ENCODE assay signal across 20 cellular contexts in genomic region chr2:235220331-235220730, GRCh38.
DNase-seq lines count a peak whose midpoint lies in the region; ATAC-seq lines count a peak whose summit lies in the region.
"Had no signal": no experiment of that assay in that cellular context is flagged by ENCODE, and none has a peak within 500 bp of the region (broad histone marks: within the 10 kb centered on the region; RNA-seq: fewer than 3 reads in every experiment).

No MANE protein-coding gene starts in this region.

- H3K27ac Mint-ChIP-seq in stimulated activated memory B cell treated with anti-CD40 and anti-IgM and Interleukin-4, amounts not matched to agents 10 μg/mL and 1 μg/mL and 100 μg/mL, for 72 hours: no peak overlapping the region
- H3K27ac Mint-ChIP-seq: CD4-positive, CD25-positive, alpha-beta regulatory T cell; CD8-positive, alpha-beta T cell; HFFc6 had no signal

- no peaks in the 10 kb centered on the region for H3K36me3 Mint-ChIP-seq in stimulated activated memory B cell treated with anti-CD40 and anti-IgM and Interleukin-4, amounts not matched to agents 10 μg/mL and 1 μg/mL and 100 μg/mL, for 72 hours
- H3K36me3 Mint-ChIP-seq: CD4-positive, CD25-positive, alpha-beta regulatory T cell; CD8-positive, alpha-beta T cell had no signal

- peaks cover 7% of the 10 kb centered on the region for H3K4me1 ChIP-seq in BLaER1
- H3K4me1 ChIP-seq: BE2C, Caco-2, HAP-1 had no signal

- H3K9ac ChIP-seq in BLaER1: no peak overlapping the region

- no peak overlapping the region for H3K4me3 ChIP-seq in BLaER1
- H3K4me3 ChIP-seq: A549, HAP-1 had no signal

- DNase-seq in ecto neural progenitor cell (ENCODE audit: low spot score) (peak; percentile 29), NCI-H2171 (lab: John Stamatoyannopoulos, UW) (no peak)
- no peak for DNase-seq in activated CD4-positive, CD25-positive, alpha-beta regulatory T cell (lab: John Stamatoyannopoulos, UW)
- DNase-seq: 8988T; ACHN; AML-193; BE2C; Caco-2; CD4-positive, CD25-positive, alpha-beta regulatory T cell; CD8-positive, alpha-beta T cell; DMS153; DND-41; GOT3; HFFc6 had no signal

- no peak overlapping the region for H3K27ac ChIP-seq in BLaER1
- H3K27ac ChIP-seq: A549, C4-2B had no signal

- H3K27me3 Mint-ChIP-seq in stimulated activated memory B cell treated with anti-CD40 and anti-IgM and Interleukin-4, amounts not matched to agents 10 μg/mL and 1 μg/mL and 100 μg/mL, for 72 hours: peaks cover 29% of the 10 kb centered on the region

- no peaks in the 10 kb centered on the region for H3K9me3 Mint-ChIP-seq in stimulated activated memory B cell treated with anti-CD40 and anti-IgM and Interleukin-4, amounts not matched to agents 10 μg/mL and 1 μg/mL and 100 μg/mL, for 72 hours
- H3K9me3 Mint-ChIP-seq: CD8-positive, alpha-beta T cell; HFFc6 had no signal

- H3K36me3 ChIP-seq in BLaER1: no peaks in the 10 kb centered on the region
- H3K36me3 ChIP-seq: BE2C, HAP-1 had no signal

- no peaks in the 10 kb centered on the region for H4K20me1 ChIP-seq in BLaER1

- peak; percentile 27 for ATAC-seq in stimulated activated memory B cell treated with anti-CD40 and anti-IgM and Interleukin-4, amounts not matched to agents 10 μg/mL and 1 μg/mL and 100 μg/mL, for 72 hours
- no peak for ATAC-seq in GM21529 (IDR thresholded peaks at IDR 0.05; ENCODE audit: unreplicated experiment)
- ATAC-seq: A549; CD8-positive, alpha-beta T cell had no signal

- no peaks in the 10 kb centered on the region for H3K27me3 ChIP-seq in BLaER1
- H3K27me3 ChIP-seq: BE2C had no signal

- H3K4me3 Mint-ChIP-seq in stimulated activated memory B cell treated with anti-CD40 and anti-IgM and Interleukin-4, amounts not matched to agents 10 μg/mL and 1 μg/mL and 100 μg/mL, for 72 hours: no peak overlapping the region
- H3K4me3 Mint-ChIP-seq: CD4-positive, CD25-positive, alpha-beta regulatory T cell; CD8-positive, alpha-beta T cell; HFFc6 had no signal

- H3K4me1 Mint-ChIP-seq in stimulated activated memory B cell treated with anti-CD40 and anti-IgM and Interleukin-4, amounts not matched to agents 10 μg/mL and 1 μg/mL and 100 μg/mL, for 72 hours: no peaks in the 10 kb centered on the region
- H3K4me1 Mint-ChIP-seq: CD4-positive, CD25-positive, alpha-beta regulatory T cell had no signal

- H3K9me3 ChIP-seq in BLaER1: no peaks in the 10 kb centered on the region
- H3K9me3 ChIP-seq: BE2C, Caco-2, HAP-1 had no signal

- H3K4me2 ChIP-seq in BLaER1: 0 out of 2 replicates have a peak overlapping the region, but pooled peaks have one; percentile 13
- H3K4me2 ChIP-seq: A549 had no signal
